In genomic region chr5:20114536-20114935, GRCh38 we compare ENCODE assay signal across 13 cellular contexts.
DNase-seq lines count a peak whose midpoint lies in the region.
"Had no signal": no experiment of that assay in that cellular context is flagged by ENCODE, and none has a peak within 500 bp of the region (broad histone marks: within the 10 kb centered on the region; RNA-seq: fewer than 3 reads in every experiment).

No MANE protein-coding gene starts in this region.

- intact Hi-C loops in cardiac septum (cut with DNase I), result no loop called here

- in situ Hi-C loops in G401 (cut with HindIII; ENCODE audit: low sequenced_read_pairs), result no loop called here

- DNase-seq in G401 (ENCODE audit: low spot score) (peak; percentile 67), NCI-H446 (lab: John Stamatoyannopoulos, UW) (peak; percentile 29 to 61), cerebellar cortex (ENCODE audit: low spot score) (peak; percentile 61), SHP77 (lab: John Stamatoyannopoulos, UW) (no peak), cardiac septum (ENCODE audit: low spot score) (no peak)
- DNase-seq in activated CD4-positive, alpha-beta T cell treated with anti-CD3 and anti-CD28 coated beads, Interleukin-2, amount 50 U/mL, for 1 hour, result no peak
- DNase-seq: Calu3; CD4-positive, alpha-beta memory T cell; COR-L47; DMS79; EL; GF-D8; H9 had no signal

Comparison
In these comparisons a context has a peak if more than half of its experiments do, and no peak if none do; other contexts are left out.
1. DNase-seq: peak in G401 (single experiment), NCI-H446 (2 of 2) and cerebellar cortex (single experiment); none in activated CD4-positive, alpha-beta T cell treated with anti-CD3 and anti-CD28 coated beads, Interleukin-2, amount 50 U/mL, for 1 hour (single experiment), SHP77 (0 of 2) and cardiac septum (single experiment).